In genomic region chr3:198048445-198048844, GRCh38 we compare ENCODE assay signal across 31 cellular contexts.
A peak's percentile ranks its signal among the peaks of the same experiment; 100 is the strongest.
DNase-seq lines count a peak whose midpoint lies in the region; TF ChIP-seq lines count a peak whose summit lies in the region.
"Had no signal": no experiment of that assay in that cellular context is flagged by ENCODE, and none has a peak within 500 bp of the region (broad histone marks: within the 10 kb centered on the region; RNA-seq: fewer than 3 reads in every experiment).

No MANE protein-coding gene starts in this region.

- DNase-seq in activated CD4-positive, alpha-beta T cell treated with anti-CD3 and anti-CD28 coated beads, Interleukin-2, amount 10 ng/mL, durations not matched to agents 24 days and 14 days = peak; percentile 52
- DNase-seq in activated CD4-positive, alpha-beta T cell treated with anti-CD3 and anti-CD28 coated beads for 4 hours = no peak
- no peak for DNase-seq in DMS53 treated with DMSO at 0.1 percent for 48 hours (lab: John Stamatoyannopoulos, UW; ENCODE audit: unreplicated experiment)
- DNase-seq: 8988T; ACHN; AML-193; BE2C; C1 segment of cervical spinal cord; Caco-2; Calu3; CD4-positive, alpha-beta memory T cell; CD4-positive, alpha-beta T cell; CD4-positive, CD25-positive, alpha-beta regulatory T cell; CD8-positive, alpha-beta memory T cell; CD8-positive, alpha-beta T cell; COR-L47; DMS 273 treated with DMSO at 0.1 percent for 48 hours; DMS153; DMS53; DMS79; DMS79 treated with DMSO at 0.1 percent for 48 hours; DND-41; EL had no signal

- H3K9me3 ChIP-seq in HEK293 (ENCODE audit: control insufficient read depth, insufficient read depth, low read depth, low read length) = no peaks in the 10 kb centered on the region
- H3K9me3 ChIP-seq: A549, BE2C, Caco-2 had no signal

- H3K27ac Mint-ChIP-seq in activated CD4-positive, alpha-beta T cell treated with anti-CD3 and anti-CD28 coated beads, Interleukin-2, amount 10 ng/mL, durations not matched to agents 24 days and 14 days = no peak overlapping the region
- H3K27ac Mint-ChIP-seq: B cell; CD4-positive, alpha-beta memory T cell; CD4-positive, alpha-beta T cell; CD8-positive, alpha-beta memory T cell; CD8-positive, alpha-beta T cell had no signal

- no peak overlapping the region for H3K27ac ChIP-seq in HEK293 (ENCODE audit: extremely low read depth, low read depth, low read length)
- H3K27ac ChIP-seq: 22Rv1; A549; BLaER1; BLaER1 treated with 17β-estradiol and CSF1 and Interleukin-3, amounts not matched to agents 10 nM and 100 nM; C4-2B had no signal

- H3K4me3 ChIP-seq in HEK293 (ENCODE audit: low read depth, low read length) = no peak overlapping the region
- H3K4me3 ChIP-seq: A549; BLaER1; BLaER1 treated with 17β-estradiol and CSF1 and Interleukin-3, amounts not matched to agents 10 nM and 100 nM had no signal

- CTCF ChIA-PET in HEK293 (lab: Yijun Ruan, JAX) = no interaction called here

- H3K36me3 Mint-ChIP-seq in activated CD4-positive, alpha-beta T cell treated with anti-CD3 and anti-CD28 coated beads, Interleukin-2, amount 10 ng/mL, durations not matched to agents 24 days and 14 days (ENCODE audit: low read depth) = no peaks in the 10 kb centered on the region
- H3K36me3 Mint-ChIP-seq: CD14-positive monocyte; CD4-positive, alpha-beta memory T cell; CD4-positive, CD25-positive, alpha-beta regulatory T cell; CD8-positive, alpha-beta memory T cell; CD8-positive, alpha-beta T cell had no signal

- H3K27me3 Mint-ChIP-seq in activated CD4-positive, alpha-beta T cell treated with anti-CD3 and anti-CD28 coated beads, Interleukin-2, amount 10 ng/mL, durations not matched to agents 24 days and 14 days = peaks cover 5% of the 10 kb centered on the region
- H3K27me3 Mint-ChIP-seq: B cell had no signal

- no peaks in the 10 kb centered on the region for H3K4me1 Mint-ChIP-seq in activated CD4-positive, alpha-beta T cell treated with anti-CD3 and anti-CD28 coated beads, Interleukin-2, amount 10 ng/mL, durations not matched to agents 24 days and 14 days
- H3K4me1 Mint-ChIP-seq: B cell; CD14-positive monocyte; CD4-positive, alpha-beta memory T cell; CD8-positive, alpha-beta memory T cell had no signal

- H3K36me3 ChIP-seq in HEK293 (ENCODE audit: control insufficient read depth in 2 of 2, insufficient read depth in 1 of 2, low read length in 2 of 2) = no peaks in the 10 kb centered on the region
- H3K36me3 ChIP-seq: BE2C, BLaER1 had no signal

- H3K4me1 ChIP-seq in HEK293 (ENCODE audit: control insufficient read depth, insufficient read depth, low read length) = no peaks in the 10 kb centered on the region
- H3K4me1 ChIP-seq: A549; BE2C; BLaER1; BLaER1 treated with 17β-estradiol and CSF1 and Interleukin-3, amounts not matched to agents 10 nM and 100 nM; Caco-2 had no signal

- POLR2A ChIA-PET in HEK293 (lab: Yijun Ruan, JAX) = no interaction called here

- intact Hi-C loops in activated CD4-positive, alpha-beta T cell treated with anti-CD3 and anti-CD28 coated beads, Interleukin-2, amount 10 ng/mL, durations not matched to agents 24 days and 14 days (cut with micrococcal nuclease) = no loop called here

- no peak overlapping the region for H3K4me3 Mint-ChIP-seq in activated CD4-positive, alpha-beta T cell treated with anti-CD3 and anti-CD28 coated beads, Interleukin-2, amount 10 ng/mL, durations not matched to agents 24 days and 14 days
- H3K4me3 Mint-ChIP-seq: B cell; CD14-positive monocyte; CD4-positive, alpha-beta memory T cell; CD4-positive, alpha-beta T cell; CD4-positive, CD25-positive, alpha-beta regulatory T cell; CD8-positive, alpha-beta memory T cell; CD8-positive, alpha-beta T cell had no signal

- H3K9me3 Mint-ChIP-seq in activated CD4-positive, alpha-beta T cell treated with anti-CD3 and anti-CD28 coated beads, Interleukin-2, amount 10 ng/mL, durations not matched to agents 24 days and 14 days = no peaks in the 10 kb centered on the region
- H3K9me3 Mint-ChIP-seq: CD4-positive, alpha-beta T cell; CD8-positive, alpha-beta memory T cell; CD8-positive, alpha-beta T cell had no signal

- no peak for TF ChIP-seq CTCF in HEK293 (tag by site-specific recombination; IDR thresholded peaks at IDR 0.05)

TF ChIP-seq in HEK293, 187 proteins besides CTCF, POLR2A, EP300 and RAD21:
- peak; percentile 23; the same call in 1 of the 2 replicates for TF ChIP-seq GLIS2 (tag by site-specific recombination; IDR thresholded peaks at IDR 0.05)
- TF ChIP-seq ZNF174 (tag by site-specific recombination; IDR thresholded peaks at IDR 0.05) = no peak
- 0 out of 2 replicates have a peak, but pooled peaks have one; percentile 18 for TF ChIP-seq SCRT2 (tag by site-specific recombination; IDR thresholded peaks at IDR 0.05)
- TF ChIP-seq ZFP3 (tag by site-specific recombination; IDR thresholded peaks at IDR 0.05; ENCODE audit: low read depth) = no peak
- no peak for TF ChIP-seq ZNF837 (tag by site-specific recombination; IDR thresholded peaks at IDR 0.05)
- no peak for TF ChIP-seq ZNF629 (tag by site-specific recombination; IDR thresholded peaks at IDR 0.05)
- no peak for TF ChIP-seq ZNF121 (tag by site-specific recombination; IDR thresholded peaks at IDR 0.05)
- peak; percentile 89 for TF ChIP-seq ZFHX2 (tag by site-specific recombination; conservative IDR thresholded peaks at IDR 0.05)
- TF ChIP-seq PRDM4 (tag by site-specific recombination; IDR thresholded peaks at IDR 0.05) = no peak
- TF ChIP-seq ZNF621 (tag by site-specific recombination; IDR thresholded peaks at IDR 0.05) = no peak
- TF ChIP-seq ZNF366 (tag by site-specific recombination; conservative IDR thresholded peaks at IDR 0.05) = no peak
- TF ChIP-seq EGR2 (tag by site-specific recombination; IDR thresholded peaks at IDR 0.05; ENCODE audit: low read depth) = peak; percentile 89
- no peak for TF ChIP-seq BCL11B (tag by site-specific recombination; IDR thresholded peaks at IDR 0.05; ENCODE audit: low read depth)
- no peak for TF ChIP-seq ZSCAN18 (tag by site-specific recombination; IDR thresholded peaks at IDR 0.05)
